20 cellular contexts compared by ENCODE assay signal in genomic region chr11:127098684-127099083, GRCh38.
"Had no signal": no experiment of that assay in that cellular context is flagged by ENCODE, and none has a peak within 500 bp of the region (broad histone marks: within the 10 kb centered on the region; RNA-seq: fewer than 3 reads in every experiment).

No MANE protein-coding gene starts in this region.

- H3K27me3 ChIP-seq: breast epithelium, esophagus squamous epithelium, left lung, sigmoid colon had no signal

- H3K27ac ChIP-seq: breast epithelium, esophagus squamous epithelium, left lung, psoas muscle, sigmoid colon, VCaP had no signal

- H3K27me3 Mint-ChIP-seq: activated CD4-positive, alpha-beta memory T cell treated with anti-CD3 and anti-CD28 coated beads, Interleukin-2, amount 10 ng/mL, durations not matched to agents 7 days and 5 days; activated CD4-positive, alpha-beta T cell treated with anti-CD3 and anti-CD28 coated beads for 36 hours; activated naive CD8-positive, alpha-beta T cell treated with anti-CD3 and anti-CD28 coated beads, Interleukin-2, amount 10 ng/mL, durations not matched to agents 7 days and 5 days had no signal

- H3K9me3 Mint-ChIP-seq: activated CD4-positive, alpha-beta memory T cell treated with anti-CD3 and anti-CD28 coated beads, Interleukin-2, amount 10 ng/mL, durations not matched to agents 7 days and 5 days; activated naive CD8-positive, alpha-beta T cell treated with anti-CD3 and anti-CD28 coated beads, Interleukin-2, amount 10 ng/mL, durations not matched to agents 7 days and 5 days had no signal

- H3K4me1 ChIP-seq: breast epithelium, esophagus squamous epithelium, left lung, psoas muscle, sigmoid colon had no signal

- H3K4me3 Mint-ChIP-seq: activated CD4-positive, alpha-beta memory T cell treated with anti-CD3 and anti-CD28 coated beads, Interleukin-2, amount 10 ng/mL, durations not matched to agents 7 days and 5 days; activated CD4-positive, alpha-beta T cell treated with anti-CD3 and anti-CD28 coated beads for 36 hours; activated naive CD8-positive, alpha-beta T cell treated with anti-CD3 and anti-CD28 coated beads, Interleukin-2, amount 10 ng/mL, durations not matched to agents 7 days and 5 days; activated T-cell treated with anti-CD3 and anti-CD28 coated beads, Interleukin-2, amount 50 U/mL, for 72 hours had no signal

- FAIRE-seq: endometrium, islet of Langerhans had no signal

- ATAC-seq: activated CD4-positive, alpha-beta T cell treated with anti-CD3 and anti-CD28 coated beads for 36 hours; activated T-cell treated with anti-CD3 and anti-CD28 coated beads, Interleukin-2, amount 50 U/mL, for 72 hours; left lung; psoas muscle had no signal

- H3K36me3 Mint-ChIP-seq: activated naive CD8-positive, alpha-beta T cell treated with anti-CD3 and anti-CD28 coated beads, Interleukin-2, amount 10 ng/mL, durations not matched to agents 7 days and 5 days had no signal

- H3K4me1 Mint-ChIP-seq: activated CD4-positive, alpha-beta memory T cell treated with anti-CD3 and anti-CD28 coated beads, Interleukin-2, amount 10 ng/mL, durations not matched to agents 7 days and 5 days; activated CD4-positive, alpha-beta T cell treated with anti-CD3 and anti-CD28 coated beads for 36 hours; activated naive CD8-positive, alpha-beta T cell treated with anti-CD3 and anti-CD28 coated beads, Interleukin-2, amount 10 ng/mL, durations not matched to agents 7 days and 5 days had no signal

- H3K27ac Mint-ChIP-seq: activated CD4-positive, alpha-beta memory T cell treated with anti-CD3 and anti-CD28 coated beads, Interleukin-2, amount 10 ng/mL, durations not matched to agents 7 days and 5 days; activated CD4-positive, alpha-beta T cell treated with anti-CD3 and anti-CD28 coated beads for 36 hours; activated naive CD8-positive, alpha-beta T cell treated with anti-CD3 and anti-CD28 coated beads, Interleukin-2, amount 10 ng/mL, durations not matched to agents 7 days and 5 days; activated T-cell treated with anti-CD3 and anti-CD28 coated beads, Interleukin-2, amount 50 U/mL, for 72 hours had no signal

- H3K9me3 ChIP-seq: left lung, psoas muscle, sigmoid colon had no signal

- DNase-seq: activated CD4-positive, alpha-beta memory T cell treated with anti-CD3 and anti-CD28 coated beads, Interleukin-2, amount 10 ng/mL, durations not matched to agents 7 days and 5 days; activated CD4-positive, alpha-beta T cell treated with anti-CD3 and anti-CD28 coated beads for 36 hours; activated gamma-delta T cell treated with Interleukin-2 at 50 U/mL for 16 hours; activated naive CD8-positive, alpha-beta T cell treated with anti-CD3 and anti-CD28 coated beads, Interleukin-2, amount 10 ng/mL, durations not matched to agents 7 days and 5 days; activated T-cell treated with anti-CD3 and anti-CD28 coated beads, Interleukin-2, amount 50 U/mL, for 72 hours; anterior cingulate cortex; esophagus squamous epithelium; foreskin fibroblast; glutamatergic neuron; left lung; psoas muscle; sigmoid colon; stimulated activated CD4-positive, alpha-beta T cell treated with anti-CD3 and anti-CD28 coated beads, Interleukin-12 subunit alpha, Interleukin-12 subunit beta, amount 100 ng/mL, for 4 hours; stimulated activated naive CD4-positive, alpha-beta T cell treated with Interleukin-2 at 50 U/mL for 16 hours; T-helper 9 cell; trophoblast cell had no signal

- H3K36me3 ChIP-seq: breast epithelium, esophagus squamous epithelium, left lung, sigmoid colon had no signal

- H3K4me3 ChIP-seq: breast epithelium, esophagus squamous epithelium, left lung, psoas muscle, sigmoid colon had no signal
